9 cellular contexts compared by ENCODE assay signal in the genomic region with DNA sequence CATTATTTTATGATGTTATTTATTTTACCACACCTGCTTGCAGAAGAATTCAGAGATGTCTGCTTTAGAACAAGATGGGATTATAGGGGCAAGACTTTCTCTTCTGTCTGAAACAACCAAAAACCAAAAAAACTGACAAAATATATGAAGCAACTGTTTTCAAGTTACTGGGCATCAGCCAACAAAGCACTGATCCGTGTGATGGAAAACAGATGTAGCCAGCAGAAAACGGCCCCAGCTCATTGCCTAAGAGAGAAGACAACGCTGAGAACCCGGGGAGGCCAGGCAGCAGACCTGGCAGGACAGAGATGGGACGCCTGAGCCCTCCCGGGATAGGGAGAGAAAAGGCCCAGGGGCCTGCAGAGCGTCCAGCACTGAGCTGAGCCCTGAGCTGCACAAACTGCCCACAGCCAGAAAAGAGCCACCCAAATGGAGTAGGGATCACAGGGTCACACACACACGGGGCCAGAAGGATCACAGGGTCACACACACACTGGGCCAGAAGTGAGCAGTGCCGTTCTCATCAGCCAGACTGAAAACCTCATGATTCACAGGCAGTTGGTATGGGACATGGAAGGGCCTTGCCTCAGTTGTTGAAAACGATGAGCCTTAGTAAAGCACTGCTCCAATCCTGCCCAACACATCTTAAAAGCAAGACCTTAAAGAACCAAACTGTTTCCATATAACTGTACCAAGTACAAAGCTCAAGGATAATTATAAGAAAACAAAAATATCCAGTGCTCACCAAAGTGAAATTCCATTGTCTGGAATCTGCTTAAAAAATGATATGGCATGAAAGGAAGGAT. TPM values are rescaled to one million over a fixed set of nuclear protein-coding genes. Genes with fewer than 3 reads are reported as not detected.
DNase-seq lines count a peak whose midpoint lies in the region; ATAC-seq and TF ChIP-seq lines count a peak whose summit lies in the region.
"Had no signal": no experiment of that assay in that cellular context is flagged by ENCODE, and none has a peak within 500 bp of the region (broad histone marks: within the 10 kb centered on the region; RNA-seq: fewer than 3 reads in every experiment).

No MANE protein-coding gene starts in this region.

- H3K4me3 Mint-ChIP-seq in MCF 10A (ENCODE audit: unreplicated experiment) (peak overlapping the region; percentile 48), endodermal cell (no peak overlapping the region)
- H3K4me3 Mint-ChIP-seq: CD4-positive, CD25-positive, alpha-beta regulatory T cell had no signal

- DNase-seq in MCF 10A (ENCODE audit: unreplicated experiment) (peak; percentile 57), mammary epithelial cell (no peak), endodermal cell (peak; percentile 48), mucosa of gallbladder (ENCODE audit: low spot score) (peak; percentile 50), nucleus accumbens (lab: John Stamatoyannopoulos, UW) (no peak), T-helper 1 cell (no peak), NCI-H82 treated with DMSO at 0.1 percent for 48 hours (lab: John Stamatoyannopoulos, UW; ENCODE audit: unreplicated experiment) (no peak)
- DNase-seq: CD4-positive, CD25-positive, alpha-beta regulatory T cell had no signal

- H3K4me1 Mint-ChIP-seq in MCF 10A (ENCODE audit: insufficient read depth, unreplicated experiment) (peaks cover 38% of the 10 kb centered on the region), endodermal cell (peaks cover 41% of the 10 kb centered on the region)
- H3K4me1 Mint-ChIP-seq: CD4-positive, CD25-positive, alpha-beta regulatory T cell had no signal

- intact Hi-C loops in MCF 10A (cut with micrococcal nuclease) (no loop called here), mammary epithelial cell (cut with micrococcal nuclease) (no loop called here)

- no peak overlapping the region for H3K27ac ChIP-seq in mammary epithelial cell (ENCODE audit: insufficient read depth, low read depth, low read length)
- no peak overlapping the region for H3K27ac ChIP-seq in endodermal cell (ENCODE audit: low read depth, low read length)

- H2AFZ ChIP-seq in mammary epithelial cell (ENCODE audit: low read depth, low read length) = no peak overlapping the region

- no peaks in the 10 kb centered on the region for H3K27me3 ChIP-seq in mammary epithelial cell (ENCODE audit: insufficient read depth, low read length)
- no peaks in the 10 kb centered on the region for H3K27me3 ChIP-seq in endodermal cell (ENCODE audit: control insufficient read depth, insufficient read depth, low read length, poor library complexity, severe bottlenecking)

- H3K4me1 ChIP-seq in mammary epithelial cell (ENCODE audit: insufficient read depth, low read length) (peaks cover 30% of the 10 kb centered on the region), endodermal cell (ENCODE audit: control insufficient read depth, insufficient read depth, low read length) (peaks cover 17% of the 10 kb centered on the region)

- no peaks in the 10 kb centered on the region for H3K27me3 Mint-ChIP-seq in MCF 10A (ENCODE audit: insufficient read depth, unreplicated experiment)
- H3K27me3 Mint-ChIP-seq in endodermal cell (ENCODE audit: insufficient read depth) = no peaks in the 10 kb centered on the region
- H3K27me3 Mint-ChIP-seq: CD4-positive, CD25-positive, alpha-beta regulatory T cell had no signal

- no peak for TF ChIP-seq CTCF in MCF 10A (IDR thresholded peaks at IDR 0.05; ENCODE audit: unreplicated experiment)
- no peak for TF ChIP-seq CTCF in mammary epithelial cell (conservative IDR thresholded peaks at IDR 0.05 in 1 of 2, IDR thresholded peaks at IDR 0.05 in 1 of 2; ENCODE audit: extremely low read depth in 1 of 2, insufficient read depth in 1 of 2, low read depth in 1 of 2, low read length in 2 of 2)
- TF ChIP-seq CTCF in endodermal cell (conservative IDR thresholded peaks at IDR 0.05) = no peak

- no peak overlapping the region for H3K4me2 ChIP-seq in mammary epithelial cell (ENCODE audit: insufficient read depth, low read depth, low read length)

- no peaks in the 10 kb centered on the region for H4K20me1 ChIP-seq in mammary epithelial cell (ENCODE audit: insufficient read depth, low read length)

- H3K27ac Mint-ChIP-seq in MCF 10A (ENCODE audit: low read depth, unreplicated experiment) (peak overlapping the region; percentile 99), endodermal cell (no peak overlapping the region)
- H3K27ac Mint-ChIP-seq: CD4-positive, CD25-positive, alpha-beta regulatory T cell had no signal

- BruUV-seq in MCF 10A (replicated peaks; lab: Mats Ljungman, UMichigan) (no TSS peak), mammary epithelial cell (replicated peaks; lab: Mats Ljungman, UMichigan) (no TSS peak)

- ATAC-seq in GM19467 (IDR thresholded peaks at IDR 0.05; ENCODE audit: unreplicated experiment) = no peak

- in situ Hi-C loops in mammary epithelial cell (cut with MboI; ENCODE audit: low sequenced_read_pairs in 2 of 2) = no loop called here

- H3K9me3 ChIP-seq in mammary epithelial cell (replicated peaks; ENCODE audit: insufficient read depth, low read length) (no peaks in the 10 kb centered on the region), endodermal cell (ENCODE audit: control insufficient read depth, low read length) (peaks cover 21% of the 10 kb centered on the region)

- CTCF ChIA-PET in MCF 10A (lab: Yijun Ruan, JAX) (interaction anchor here (0.7 to 3.9 kb wide), 11 partner anchors 10 to 181 kb away, joined by 3 to 38 read pairs (median 7); a partner anchor contains a TSS), mammary epithelial cell (lab: Charles Lee; ENCODE audit: low non-redundant PET) (no interaction called here)

- H3K36me3 ChIP-seq in mammary epithelial cell (ENCODE audit: insufficient read depth, low read length) (no peaks in the 10 kb centered on the region), endodermal cell (ENCODE audit: control insufficient read depth, insufficient read depth, low read length) (peaks cover 24% of the 10 kb centered on the region)

- WGBS in mammary epithelial cell (ENCODE audit: low coverage, missing lambda C conversion rate) = 74% methylated on average over 9 of the region's 10 CpGs
- 68 to 72% methylated on average over 9 to 10 of the region's 10 CpGs for WGBS in endodermal cell (ENCODE audit: insufficient coverage in 1 of 2, insufficient read length in 1 of 2), 2 experiments

- H3K36me3 Mint-ChIP-seq in MCF 10A (ENCODE audit: insufficient read depth, unreplicated experiment) = peaks cover 9% of the 10 kb centered on the region
- peaks cover 41% of the 10 kb centered on the region for H3K36me3 Mint-ChIP-seq in endodermal cell (ENCODE audit: low read depth)
- H3K36me3 Mint-ChIP-seq: CD4-positive, CD25-positive, alpha-beta regulatory T cell had no signal

- dilution Hi-C loops in mammary epithelial cell (cut with HindIII; ENCODE audit: low sequenced_read_pairs) = no loop called here

- H3K4me3 ChIP-seq in mammary epithelial cell (replicated peaks in 1 of 3; ENCODE audit: insufficient read depth in 1 of 3, low read depth in 2 of 3, low read length in 3 of 3) (no peak overlapping the region), endodermal cell (ENCODE audit: low read length) (no peak overlapping the region)

- POLR2A ChIA-PET in MCF 10A (lab: Yijun Ruan, JAX) = interaction anchor here (0.6 to 5.1 kb wide), 11 partner anchors 9 to 1626 kb away, joined by 3 to 48 read pairs (median 7); a partner anchor contains a TSS

- H3K79me2 ChIP-seq in mammary epithelial cell (ENCODE audit: insufficient read depth, low read length) = peaks cover 87% of the 10 kb centered on the region

- H3K9ac ChIP-seq in mammary epithelial cell (ENCODE audit: insufficient read depth, low read length) = no peak overlapping the region
- H3K9ac ChIP-seq in endodermal cell (ENCODE audit: extremely low read depth, low read length, poor library complexity, severe bottlenecking) = no peak overlapping the region

- H3K9me3 Mint-ChIP-seq in MCF 10A (ENCODE audit: unreplicated experiment) (no peaks in the 10 kb centered on the region), endodermal cell (peaks cover 16% of the 10 kb centered on the region)

RNA-seq across cellular contexts. Expression of a gene that starts 12.1 kb away (rescaled TPM):
- 96.1 and 114 TPM in 2 replicates for total RNA-seq in MCF 10A (2022)
- 100 to 1,000 TPM in 1 of 2 donors, 10 to 100 TPM in 1; 99.8 to 103 TPM for total RNA-seq in mammary epithelial cell
- 99.0 TPM for polyA plus RNA-seq in mammary epithelial cell
- 120 TPM for polyA minus RNA-seq in mammary epithelial cell
- 100 to 1,000 TPM; 212 to 247 TPM for total RNA-seq in endodermal cell
- 106 TPM for polyA plus RNA-seq in endodermal cell (2013, experiment 1 of 2)
- polyA plus RNA-seq in endodermal cell (2013, experiment 2 of 2) = 104 TPM
- total RNA-seq in mucosa of gallbladder = 31.1 TPM
- polyA plus RNA-seq: CD4-positive, CD25-positive, alpha-beta regulatory T cell had no signal

Comparison
In these comparisons a context has a peak if more than half of its experiments do, and no peak if none do; other contexts are left out.
1. DNase-seq: peak in MCF 10A (single experiment), endodermal cell (single experiment) and mucosa of gallbladder (single experiment); none in mammary epithelial cell (single experiment), nucleus accumbens (0 of 56), T-helper 1 cell (0 of 5) and NCI-H82 treated with DMSO at 0.1 percent for 48 hours (single experiment).